17 cellular contexts compared by ENCODE assay signal in the genomic region with DNA sequence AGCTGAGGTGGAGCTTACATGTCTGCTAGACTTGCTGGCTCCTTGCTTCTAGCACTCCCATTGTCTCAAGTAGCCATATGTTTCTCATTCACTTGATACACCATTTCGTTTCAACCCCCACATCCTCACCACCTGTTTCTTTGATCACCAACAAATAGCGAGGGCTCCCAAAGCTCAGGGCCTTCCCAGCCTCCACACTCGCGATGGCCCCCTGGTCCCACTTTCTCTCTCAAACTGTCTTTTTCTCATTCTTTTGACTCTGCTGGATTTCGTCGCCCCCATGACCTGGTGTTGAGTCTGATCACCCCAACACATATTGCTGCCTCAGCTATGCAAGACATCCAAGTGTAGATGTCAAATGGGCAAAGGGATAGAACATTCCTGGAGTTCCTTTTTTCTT. TPM values are rescaled to one million over a fixed set of nuclear protein-coding genes. Genes with fewer than 3 reads are reported as not detected.
A peak's percentile ranks its signal among the peaks of the same experiment; 100 is the strongest.
DNase-seq lines count a peak whose midpoint lies in the region; ATAC-seq, FAIRE-seq and TF ChIP-seq lines count a peak whose summit lies in the region.
"Had no signal": no experiment of that assay in that cellular context is flagged by ENCODE, and none has a peak within 500 bp of the region (broad histone marks: within the 10 kb centered on the region; RNA-seq: fewer than 3 reads in every experiment).

No MANE protein-coding gene starts in this region.

- H3K27me3 ChIP-seq in endodermal cell (ENCODE audit: control insufficient read depth, insufficient read depth, low read length, poor library complexity, severe bottlenecking) (no peaks in the 10 kb centered on the region), neuronal stem cell (ENCODE audit: control insufficient read depth in 3 of 3, insufficient read depth in 3 of 3, low read depth in 1 of 3, low read length in 3 of 3) (no peaks in the 10 kb centered on the region)
- H3K27me3 ChIP-seq: BLaER1 had no signal

- H3K18ac ChIP-seq in neuronal stem cell (ENCODE audit: low read length): no peak overlapping the region

- H2BK12ac ChIP-seq in neuronal stem cell (ENCODE audit: low read length): no peak overlapping the region

- H3K9me3 Mint-ChIP-seq in endodermal cell: peaks cover 60% of the 10 kb centered on the region

- H3K4me1 Mint-ChIP-seq in endodermal cell: peaks cover 1% of the 10 kb centered on the region

- no peak overlapping the region for H3K4me2 ChIP-seq in neuronal stem cell (ENCODE audit: insufficient read depth, low read length, poor library complexity, severe bottlenecking)
- H3K4me2 ChIP-seq: BLaER1 had no signal

- no peaks in the 10 kb centered on the region for H3K4me1 ChIP-seq in endodermal cell (ENCODE audit: control insufficient read depth, insufficient read depth, low read length)
- H3K4me1 ChIP-seq in neuronal stem cell (ENCODE audit: control insufficient read depth in 2 of 2, insufficient read depth in 1 of 2, low read depth in 1 of 2, low read length in 2 of 2): peaks cover 1 to 2% of the 10 kb centered on the region in 2 donors
- H3K4me1 ChIP-seq: BLaER1, HAP-1 had no signal

- no peak overlapping the region for H2BK5ac ChIP-seq in neuronal stem cell (ENCODE audit: low read length)

- peak; percentile 48 for DNase-seq in NCI-H2171 treated with DMSO at 0.1 percent for 48 hours (lab: John Stamatoyannopoulos, UW)
- DNase-seq in NCI-H2171 (lab: John Stamatoyannopoulos, UW): no peak
- DNase-seq in NCI-H524 treated with DMSO at 0.1 percent for 48 hours (lab: John Stamatoyannopoulos, UW): peak; percentile 49
- DNase-seq in endodermal cell: no peak
- DNase-seq in neuronal stem cell (ENCODE audit: low spot score): no peak
- no peak for DNase-seq in frontal cortex (ENCODE audit: low spot score in 2 of 2)
- DNase-seq: 8988T; CD4-positive, alpha-beta memory T cell; DMS53; DND-41; EL had no signal

- no peak overlapping the region for H3K27ac Mint-ChIP-seq in endodermal cell
- H3K27ac Mint-ChIP-seq: CD14-positive monocyte; CD4-positive, alpha-beta memory T cell had no signal

- no peak overlapping the region for H3K14ac ChIP-seq in neuronal stem cell (ENCODE audit: low read length)

- no peak for TF ChIP-seq CTCF in endodermal cell (conservative IDR thresholded peaks at IDR 0.05)

- H3K4ac ChIP-seq in neuronal stem cell (ENCODE audit: low read length): no peak overlapping the region

- H3K9ac ChIP-seq in endodermal cell (ENCODE audit: extremely low read depth, low read length, poor library complexity, severe bottlenecking): no peak overlapping the region
- no peak overlapping the region for H3K9ac ChIP-seq in neuronal stem cell (ENCODE audit: low read depth, low read length, poor library complexity)
- H3K9ac ChIP-seq: BLaER1 had no signal

- no peak for FAIRE-seq in frontal cortex (lab: Jason Lieb, UNC)
- FAIRE-seq: GM12878 had no signal

- WGBS in endodermal cell (ENCODE audit: insufficient coverage in 1 of 2, insufficient read length in 1 of 2), 2 experiments: 83 to 86% methylated on average over 6 of the region's 6 CpGs
- WGBS in neuronal stem cell (ENCODE audit: extremely low coverage in 2 of 2, insufficient read length in 2 of 2, insufficient replicate concordance in 1 of 2), 2 donors: no CpG with 5 or more reads among the region's 6 CpGs

- peaks cover 5% of the 10 kb centered on the region for H3K27me3 Mint-ChIP-seq in endodermal cell (ENCODE audit: insufficient read depth)

- H3K36me3 ChIP-seq in endodermal cell (ENCODE audit: control insufficient read depth, insufficient read depth, low read length): no peaks in the 10 kb centered on the region
- no peaks in the 10 kb centered on the region for H3K36me3 ChIP-seq in neuronal stem cell (replicated peaks in 1 of 2; ENCODE audit: control insufficient read depth in 2 of 2, insufficient read depth in 2 of 2, low read length in 2 of 2)
- H3K36me3 ChIP-seq: HAP-1 had no signal

- H2BK15ac ChIP-seq in neuronal stem cell (ENCODE audit: low read length): no peak overlapping the region

- no peak overlapping the region for H4K91ac ChIP-seq in neuronal stem cell (ENCODE audit: low read depth, low read length, poor library complexity)

- H3K23ac ChIP-seq in neuronal stem cell (ENCODE audit: low read depth, low read length, poor library complexity): no peak overlapping the region

- peaks cover 14% of the 10 kb centered on the region for H3K36me3 Mint-ChIP-seq in endodermal cell (ENCODE audit: low read depth)
- H3K36me3 Mint-ChIP-seq: CD14-positive monocyte had no signal

- no peak overlapping the region for H3K27ac ChIP-seq in endodermal cell (ENCODE audit: low read depth, low read length)
- no peak overlapping the region for H3K27ac ChIP-seq in neuronal stem cell (replicated peaks; ENCODE audit: low read length)
- H3K27ac ChIP-seq: BLaER1, HL-60 had no signal

- H3K9me3 ChIP-seq in endodermal cell (ENCODE audit: control insufficient read depth, low read length) (peaks cover 49% of the 10 kb centered on the region), neuronal stem cell (replicated peaks in 1 of 2; ENCODE audit: control insufficient read depth in 2 of 2, insufficient read depth in 1 of 2, low read depth in 1 of 2, low read length in 2 of 2) (peaks cover 9 to 15% of the 10 kb centered on the region in 2 donors)
- H3K9me3 ChIP-seq: HAP-1 had no signal

- no peak overlapping the region for H4K8ac ChIP-seq in neuronal stem cell (ENCODE audit: low read depth, low read length)

- H2AFZ ChIP-seq in neuronal stem cell (ENCODE audit: low read length): no peak overlapping the region

- H2BK120ac ChIP-seq in neuronal stem cell (ENCODE audit: low read depth, low read length): no peak overlapping the region

- H3K4me3 ChIP-seq in endodermal cell (ENCODE audit: low read length) (peak overlapping the region; percentile 40), neuronal stem cell (ENCODE audit: low read length in 2 of 2) (no peak overlapping the region)
- H3K4me3 ChIP-seq: BLaER1, GM12878, HAP-1 had no signal

- no peak for ATAC-seq in HG03439 (IDR thresholded peaks at IDR 0.05; ENCODE audit: unreplicated experiment)
- ATAC-seq: GM12878 had no signal

- H3K79me1 ChIP-seq in neuronal stem cell (ENCODE audit: low read depth, low read length): no peaks in the 10 kb centered on the region

- no peak overlapping the region for H3K4me3 Mint-ChIP-seq in endodermal cell
- H3K4me3 Mint-ChIP-seq: CD14-positive monocyte; CD4-positive, alpha-beta memory T cell had no signal

- H2AK5ac ChIP-seq in neuronal stem cell (ENCODE audit: low read depth, low read length): no peak overlapping the region

RNA-seq across cellular contexts. Expression of gene SMNDC1, which starts 26.0 kb away (rescaled TPM):
- total RNA-seq in endodermal cell (10 to 100 TPM; 52.9 to 65.6 TPM), frontal cortex (10.6 TPM)
- 29.0 TPM for polyA plus RNA-seq in endodermal cell (2013, experiment 1 of 2)
- 29.7 TPM for polyA plus RNA-seq in endodermal cell (2013, experiment 2 of 2)
- polyA plus RNA-seq in neuronal stem cell (2013, experiment 1 of 2): 35.7 TPM
- 37.9 TPM for polyA plus RNA-seq in neuronal stem cell (2013, experiment 2 of 2)

Comparison
In these comparisons a context has a peak if more than half of its experiments do, and no peak if none do; other contexts are left out.
1. DNase-seq: peak in NCI-H2171 treated with DMSO at 0.1 percent for 48 hours (single experiment) and NCI-H524 treated with DMSO at 0.1 percent for 48 hours (single experiment); none in NCI-H2171 (single experiment), endodermal cell (single experiment), neuronal stem cell (single experiment) and frontal cortex (0 of 2).